10 cellular contexts compared by ENCODE assay signal in genomic region chr11:59182457-59183151, GRCh38. TPM values are rescaled to one million over a fixed set of nuclear protein-coding genes. Genes with fewer than 3 reads are reported as not detected.
A peak's percentile ranks its signal among the peaks of the same experiment; 100 is the strongest.
DNase-seq lines count a peak whose midpoint lies in the region; ATAC-seq and TF ChIP-seq lines count a peak whose summit lies in the region.
"Had no signal": no experiment of that assay in that cellular context is flagged by ENCODE, and none has a peak within 500 bp of the region (broad histone marks: within the 10 kb centered on the region; RNA-seq: fewer than 3 reads in every experiment).

No MANE protein-coding gene starts in this region.

- H3K4me3 Mint-ChIP-seq in activated T-cell treated with anti-CD3 and anti-CD28 coated beads, Interleukin-2, amount 50 U/mL, for 72 hours: no peak overlapping the region
- no peak overlapping the region for H3K4me3 Mint-ChIP-seq in activated T-cell treated with anti-CD3 and anti-CD28 coated beads, Interleukin-2, amount 50 U/mL, for 4 hours
- H3K4me3 Mint-ChIP-seq: CD4-positive, alpha-beta memory T cell had no signal

- no peaks in the 10 kb centered on the region for H3K4me1 Mint-ChIP-seq in activated T-cell treated with anti-CD3 and anti-CD28 coated beads, Interleukin-2, amount 50 U/mL, for 72 hours (ENCODE audit: low read depth)
- H3K4me1 Mint-ChIP-seq in activated T-cell treated with anti-CD3 and anti-CD28 coated beads, Interleukin-2, amount 50 U/mL, for 4 hours (ENCODE audit: low read depth): no peaks in the 10 kb centered on the region
- H3K4me1 Mint-ChIP-seq: CD4-positive, alpha-beta memory T cell had no signal

- H3K27ac ChIP-seq in foreskin keratinocyte: no peak overlapping the region
- peak overlapping the region; percentile 73 for H3K27ac ChIP-seq in substantia nigra (ENCODE audit: low read depth, low read length, poor library complexity, severe bottlenecking)
- H3K27ac ChIP-seq: tibial artery had no signal

- peaks cover 10% of the 10 kb centered on the region for H3K27me3 Mint-ChIP-seq in activated T-cell treated with anti-CD3 and anti-CD28 coated beads, Interleukin-2, amount 50 U/mL, for 72 hours (ENCODE audit: low read depth)
- H3K27me3 Mint-ChIP-seq in activated T-cell treated with anti-CD3 and anti-CD28 coated beads, Interleukin-2, amount 50 U/mL, for 4 hours (ENCODE audit: low read depth): peaks cover 4% of the 10 kb centered on the region
- H3K27me3 Mint-ChIP-seq: CD4-positive, alpha-beta memory T cell had no signal

- H3K9me3 Mint-ChIP-seq in activated T-cell treated with anti-CD3 and anti-CD28 coated beads, Interleukin-2, amount 50 U/mL, for 72 hours: peaks cover 0 to 3% of the 10 kb centered on the region in 2 donors
- no peaks in the 10 kb centered on the region for H3K9me3 Mint-ChIP-seq in activated T-cell treated with anti-CD3 and anti-CD28 coated beads, Interleukin-2, amount 50 U/mL, for 4 hours

- no peaks in the 10 kb centered on the region for H3K27me3 ChIP-seq in foreskin keratinocyte
- H3K27me3 ChIP-seq: tibial artery had no signal

- peak; percentile 12 to 23 for DNase-seq in activated T-cell treated with anti-CD3 and anti-CD28 coated beads, Interleukin-2, amount 50 U/mL, for 72 hours
- DNase-seq in activated T-cell treated with anti-CD3 and anti-CD28 coated beads, Interleukin-2, amount 50 U/mL, for 4 hours: no peak
- DNase-seq in NCI-H226 (peak; percentile 20), foreskin keratinocyte (peak in 1 of 2 donors; percentile 18), substantia nigra (lab: John Stamatoyannopoulos, UW) (no peak), GF-D8 (lab: John Stamatoyannopoulos, UW) (no peak)
- no peak for DNase-seq in effector CD4-positive, alpha-beta T cell
- DNase-seq: tibial artery had no signal

- peaks cover 0 to 5% of the 10 kb centered on the region in 2 donors for H3K36me3 Mint-ChIP-seq in activated T-cell treated with anti-CD3 and anti-CD28 coated beads, Interleukin-2, amount 50 U/mL, for 72 hours (ENCODE audit: insufficient read depth in 2 of 2)
- H3K36me3 Mint-ChIP-seq in activated T-cell treated with anti-CD3 and anti-CD28 coated beads, Interleukin-2, amount 50 U/mL, for 4 hours (ENCODE audit: insufficient read depth): peaks cover 2% of the 10 kb centered on the region
- H3K36me3 Mint-ChIP-seq: CD4-positive, alpha-beta memory T cell had no signal

- no peak overlapping the region for H3K27ac Mint-ChIP-seq in activated T-cell treated with anti-CD3 and anti-CD28 coated beads, Interleukin-2, amount 50 U/mL, for 72 hours

- ATAC-seq in activated T-cell treated with anti-CD3 and anti-CD28 coated beads, Interleukin-2, amount 50 U/mL, for 72 hours (replicated peaks in 1 of 2): no peak
- ATAC-seq in activated T-cell treated with anti-CD3 and anti-CD28 coated beads, Interleukin-2, amount 50 U/mL, for 4 hours: no peak
- ATAC-seq in foreskin keratinocyte (peak; percentile 84), HG03175 (IDR thresholded peaks at IDR 0.05; ENCODE audit: unreplicated experiment) (no peak)

- TF ChIP-seq CTCF in foreskin keratinocyte (conservative IDR thresholded peaks at IDR 0.05): peak; percentile 71

- H3K4me1 ChIP-seq in foreskin keratinocyte: no peaks in the 10 kb centered on the region

RNA-seq across cellular contexts. Expression of gene DTX4, which starts 10.7 kb away (rescaled TPM):
- total RNA-seq in activated T-cell treated with anti-CD3 and anti-CD28 coated beads, Interleukin-2, amount 50 U/mL, for 72 hours: under 1 TPM in 1 of 2 donors, not detected in 1; 0.70 TPM
- total RNA-seq in activated T-cell treated with anti-CD3 and anti-CD28 coated beads, Interleukin-2, amount 50 U/mL, for 4 hours: under 1 TPM; 0.18 to 0.82 (median 0.21) TPM
- total RNA-seq in foreskin keratinocyte: 5.7 and 6.2 TPM in 2 replicates
- 2.3 and 2.7 TPM in 2 replicates for polyA plus RNA-seq in foreskin keratinocyte

RNA-seq across cellular contexts. Expression of gene MPEG1, which starts 30.1 kb away (rescaled TPM):
- under 1 TPM in 1 of 2 donors, not detected in 1; 0.05 TPM for total RNA-seq in activated T-cell treated with anti-CD3 and anti-CD28 coated beads, Interleukin-2, amount 50 U/mL, for 72 hours
- total RNA-seq in activated T-cell treated with anti-CD3 and anti-CD28 coated beads, Interleukin-2, amount 50 U/mL, for 4 hours: under 1 TPM; 0.18 to 0.52 (median 0.18) TPM
- not detected in 2 replicates for total RNA-seq in foreskin keratinocyte
- polyA plus RNA-seq in foreskin keratinocyte: not detected in 2 replicates

RNA-seq across cellular contexts. Expression of gene FAM111A, which starts 39.9 kb away (rescaled TPM):
- total RNA-seq in activated T-cell treated with anti-CD3 and anti-CD28 coated beads, Interleukin-2, amount 50 U/mL, for 72 hours: 100 to 1,000 TPM; 117 to 140 TPM
- 10 to 100 TPM; 12.6 to 15.6 (median 15.5) TPM for total RNA-seq in activated T-cell treated with anti-CD3 and anti-CD28 coated beads, Interleukin-2, amount 50 U/mL, for 4 hours
- 37.2 and 40.8 TPM in 2 replicates for total RNA-seq in foreskin keratinocyte
- polyA plus RNA-seq in foreskin keratinocyte: 12.6 and 14.3 TPM in 2 replicates

Comparison
In these comparisons a context has a peak if more than half of its experiments do, and no peak if none do; other contexts are left out.
1. DNase-seq: peak in activated T-cell treated with anti-CD3 and anti-CD28 coated beads, Interleukin-2, amount 50 U/mL, for 72 hours (2 of 2) and NCI-H226 (single experiment); none in activated T-cell treated with anti-CD3 and anti-CD28 coated beads, Interleukin-2, amount 50 U/mL, for 4 hours (single experiment), substantia nigra (0 of 49), effector CD4-positive, alpha-beta T cell (single experiment) and GF-D8 (single experiment).